Comparison of ENCODE assay signal across 29 cellular contexts in genomic region chr11:131771471-131771870, GRCh38.
"Had no signal": no experiment of that assay in that cellular context is flagged by ENCODE, and none has a peak within 500 bp of the region (broad histone marks: within the 10 kb centered on the region; RNA-seq: fewer than 3 reads in every experiment).

No MANE protein-coding gene starts in this region.

- H3K27me3 ChIP-seq: adrenal gland had no signal

- H3K4me1 ChIP-seq: adrenal gland had no signal

- DNase-seq: activated B cell treated with CpG ODN at 0.5 μM for 24 hours; activated CD4-positive, alpha-beta memory T cell treated with anti-CD3 and anti-CD28 coated beads for 36 hours; activated CD4-positive, alpha-beta T cell treated with anti-CD3 and anti-CD28 coated beads for 4 hours; activated CD4-positive, alpha-beta T cell treated with anti-CD3 and anti-CD28 coated beads, Interleukin-2, amount 10 ng/mL, durations not matched to agents 24 days and 14 days; activated CD4-positive, alpha-beta T cell treated with anti-CD3 and anti-CD28 coated beads, Interleukin-2, amount 50 U/mL, for 1 hour; activated CD4-positive, alpha-beta T cell treated with anti-CD3 and anti-CD28 coated beads, Interleukin-2, amount 50 U/mL, for 4 hours; activated CD4-positive, CD25-positive, alpha-beta regulatory T cell treated with anti-CD3 and anti-CD28 coated beads, Interleukin-2, amount 50 U/mL, for 72 hours; activated CD8-positive, alpha-beta memory T cell treated with anti-CD3 and anti-CD28 coated beads, Interleukin-2, amount 50 U/mL, for 4 hours; activated CD8-positive, alpha-beta T cell treated with anti-CD3 and anti-CD28 coated beads for 36 hours; activated effector memory CD4-positive, alpha-beta T cell treated with anti-CD3 and anti-CD28 coated beads, Interleukin-2, amount 50 U/mL, for 16 hours; activated gamma-delta T cell treated with Interleukin-2 at 50 U/mL for 16 hours; activated naive CD4-positive, alpha-beta T cell; activated naive CD4-positive, alpha-beta T cell treated with anti-CD3 and anti-CD28 coated beads for 36 hours; activated naive CD4-positive, alpha-beta T cell treated with anti-CD3 and anti-CD28 coated beads, Interleukin-2, amount 50 U/mL, for 16 hours; activated naive CD8-positive, alpha-beta T cell treated with anti-CD3 and anti-CD28 coated beads for 36 hours; activated T-cell treated with anti-CD3 and anti-CD28 coated beads for 4 hours; activated T-cell treated with anti-CD3 and anti-CD28 coated beads, Interleukin-2, amount 50 U/mL, for 1 hour; activated T-cell treated with anti-CD3 and anti-CD28 coated beads, Interleukin-2, amount 50 U/mL, for 4 hours; activated T-cell treated with anti-CD3 and anti-CD28 coated beads, Interleukin-2, amount 50 U/mL, for 72 hours; adrenal gland; amniotic stem cell; aorta; caudate nucleus; cerebellar nuclear complex; T-helper 2 cell; T-helper 9 cell had no signal

- H3K36me3 ChIP-seq: adrenal gland, cardiac muscle cell had no signal

- H3K27ac ChIP-seq: adrenal gland, cardiac muscle cell, VCaP had no signal

- ATAC-seq: activated CD8-positive, alpha-beta T cell treated with anti-CD3 and anti-CD28 coated beads for 36 hours; activated T-cell treated with anti-CD3 and anti-CD28 coated beads, Interleukin-2, amount 50 U/mL, for 4 hours; activated T-cell treated with anti-CD3 and anti-CD28 coated beads, Interleukin-2, amount 50 U/mL, for 72 hours; activated T-helper 17 cell treated with anti-CD3 and anti-CD28 coated beads, Interleukin-2, amount 50 U/mL, for 72 hours had no signal

- H3K4me3 ChIP-seq: adrenal gland, cardiac muscle cell had no signal

- H3K9me3 ChIP-seq: adrenal gland had no signal
